Comparison of ENCODE assay signal across 27 cellular contexts in the genomic region with DNA sequence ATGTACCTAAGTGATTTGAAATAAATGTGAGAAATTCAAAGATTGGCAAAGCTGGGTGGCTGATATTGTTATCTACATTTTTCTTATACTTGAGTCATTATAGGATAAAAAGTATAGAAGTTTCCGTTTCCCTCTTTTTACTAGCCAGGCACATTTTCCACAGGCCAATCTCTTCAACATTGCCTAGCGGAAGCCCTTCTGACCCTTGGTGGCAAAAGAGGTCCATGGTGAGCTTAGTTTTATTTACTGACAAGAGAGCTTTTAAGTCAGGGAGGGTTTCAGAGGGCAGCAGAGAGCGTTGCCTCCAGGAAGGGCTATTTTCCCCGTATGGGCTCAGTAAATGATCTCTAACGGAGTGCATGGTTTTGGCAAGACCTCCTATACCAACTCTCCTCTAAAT.
"Had no signal": no experiment of that assay in that cellular context is flagged by ENCODE, and none has a peak within 500 bp of the region (broad histone marks: within the 10 kb centered on the region; RNA-seq: fewer than 3 reads in every experiment).

No MANE protein-coding gene starts in this region.

- H3K9me3 ChIP-seq: breast epithelium, esophagus squamous epithelium, heart right ventricle, pancreas, psoas muscle, suprapubic skin, tibial artery, upper lobe of right lung had no signal

- H3K27me3 ChIP-seq: breast epithelium, esophagus squamous epithelium, heart right ventricle, pancreas, suprapubic skin, tibial artery, upper lobe of right lung had no signal

- H3K27ac Mint-ChIP-seq: activated B cell treated with CpG ODN at 0.5 μM for 24 hours; naive thymus-derived CD4-positive, alpha-beta T cell; T-helper 1 cell treated with Interleukin-12 subunit alpha and Interleukin-12 subunit beta and Interleukin-4 antibody, amounts not matched to agents 30 μg/mL and 1 μg/mL, for 36 hours had no signal

- H3K4me3 Mint-ChIP-seq: activated B cell treated with CpG ODN at 0.5 μM for 24 hours; activated T-cell treated with anti-CD3 and anti-CD28 coated beads, Interleukin-2, amount 50 U/mL, for 4 hours; activated T-helper 17 cell treated with anti-CD3 and anti-CD28 coated beads, Interleukin-2, amount 50 U/mL, for 72 hours; naive thymus-derived CD4-positive, alpha-beta T cell; T-helper 1 cell treated with Interleukin-12 subunit alpha and Interleukin-12 subunit beta and Interleukin-4 antibody, amounts not matched to agents 30 μg/mL and 1 μg/mL, for 36 hours had no signal

- H3K4me1 ChIP-seq: breast epithelium, tibial artery had no signal

- H3K27ac ChIP-seq: breast epithelium, esophagus squamous epithelium, heart right ventricle, pancreas, psoas muscle, tibial artery, upper lobe of right lung had no signal

- DNase-seq: activated B cell treated with CpG ODN at 0.5 μM for 24 hours; activated CD4-positive, alpha-beta T cell treated with anti-CD3 and anti-CD28 coated beads, Interleukin-2, amount 50 U/mL, for 1 hour; activated gamma-delta T cell treated with Interleukin-2 at 50 U/mL for 16 hours; activated naive CD4-positive, alpha-beta T cell treated with anti-CD3 and anti-CD28 coated beads, Interleukin-2, amount 50 U/mL, for 16 hours; activated T-cell treated with anti-CD3 and anti-CD28 coated beads, Interleukin-2, amount 50 U/mL, for 4 hours; amniotic stem cell; central memory CD4-positive, alpha-beta T cell; effector CD4-positive, alpha-beta T cell; esophagus squamous epithelium; foreskin melanocyte; heart right ventricle; left ventricle myocardium superior; mammary epithelial cell; midbrain; naive thymus-derived CD4-positive, alpha-beta T cell; psoas muscle; stimulated activated CD4-positive, alpha-beta T cell treated with anti-CD3 and anti-CD28 coated beads, Interleukin-2, amount 100 ng/mL, for 24 hours; stimulated activated naive CD4-positive, alpha-beta T cell; SW 1271; T1000; upper lobe of right lung had no signal

- ATAC-seq: heart right ventricle; left ventricle myocardium superior; naive thymus-derived CD4-positive, alpha-beta T cell; pancreas; upper lobe of right lung had no signal

- H3K9me3 Mint-ChIP-seq: activated B cell treated with CpG ODN at 0.5 μM for 24 hours; activated T-cell treated with anti-CD3 and anti-CD28 coated beads, Interleukin-2, amount 50 U/mL, for 4 hours; activated T-helper 17 cell treated with anti-CD3 and anti-CD28 coated beads, Interleukin-2, amount 50 U/mL, for 72 hours; T-helper 1 cell treated with Interleukin-12 subunit alpha and Interleukin-12 subunit beta and Interleukin-4 antibody, amounts not matched to agents 30 μg/mL and 1 μg/mL, for 36 hours had no signal

- H3K36me3 ChIP-seq: breast epithelium, esophagus squamous epithelium, heart right ventricle, pancreas, suprapubic skin, tibial artery, upper lobe of right lung had no signal

- H3K4me3 ChIP-seq: breast epithelium, esophagus squamous epithelium, heart right ventricle, pancreas, psoas muscle, suprapubic skin, tibial artery, upper lobe of right lung had no signal

- H3K36me3 Mint-ChIP-seq: naive thymus-derived CD4-positive, alpha-beta T cell had no signal
